In genomic region chr3:110814170-110815007, GRCh38 we compare ENCODE assay signal across 8 cellular contexts.
DNase-seq lines count a peak whose midpoint lies in the region; ATAC-seq and TF ChIP-seq lines count a peak whose summit lies in the region.

No MANE protein-coding gene starts in this region.

- no peaks in the 10 kb centered on the region for H3K27me3 ChIP-seq in neuronal stem cell (ENCODE audit: control insufficient read depth in 3 of 3, insufficient read depth in 3 of 3, low read depth in 1 of 3, low read length in 3 of 3)

- no peak overlapping the region for H3K4me2 ChIP-seq in neuronal stem cell (ENCODE audit: insufficient read depth, low read length, poor library complexity, severe bottlenecking)

- no CpG with 5 or more reads among the region's 5 CpGs for whole genome bisulfite sequencing in neuronal stem cell (ENCODE audit: extremely low coverage in 2 of 2, insufficient read length in 2 of 2, insufficient replicate concordance in 1 of 2), 2 donors

- DNase-seq in Calu3 (peak; percentile 62), neuronal stem cell (ENCODE audit: low spot score) (no peak), COLO668 (lab: John Stamatoyannopoulos, UW; ENCODE audit: unreplicated experiment) (no peak), retina (no peak), NCI-H2081 treated with DMSO at 0.1 percent for 48 hours (lab: John Stamatoyannopoulos, UW) (no peak)

- no peak overlapping the region for H2BK12ac ChIP-seq in neuronal stem cell (ENCODE audit: low read length)

- H3K4me1 ChIP-seq in neuronal stem cell (ENCODE audit: control insufficient read depth in 2 of 2, insufficient read depth in 1 of 2, low read depth in 1 of 2, low read length in 2 of 2) = peaks cover 4 to 5% of the 10 kb centered on the region in 2 donors

- H3K4me1 Mint-ChIP-seq in Calu3 (ENCODE audit: low read depth, unreplicated experiment) = peaks cover 44% of the 10 kb centered on the region
- peaks cover 9% of the 10 kb centered on the region for H3K4me1 Mint-ChIP-seq in activated T-helper 17 cell treated with anti-CD3 and anti-CD28 coated beads, Interleukin-2, amount 50 U/mL, for 72 hours

- H2BK5ac ChIP-seq in neuronal stem cell (ENCODE audit: low read length) = no peak overlapping the region

- H4K8ac ChIP-seq in neuronal stem cell (ENCODE audit: low read depth, low read length) = no peak overlapping the region

- peak overlapping the region; percentile 44 for H3K4me3 Mint-ChIP-seq in Calu3 (ENCODE audit: low read depth, unreplicated experiment)
- H3K4me3 Mint-ChIP-seq in activated T-helper 17 cell treated with anti-CD3 and anti-CD28 coated beads, Interleukin-2, amount 50 U/mL, for 72 hours = peak overlapping the region; percentile 60

- ATAC-seq in GM21390 (IDR thresholded peaks at IDR 0.05; ENCODE audit: unreplicated experiment) = peak; percentile 75
- peak; percentile 78 for ATAC-seq in HG03558 (IDR thresholded peaks at IDR 0.05; ENCODE audit: extremely low read depth, unreplicated experiment)
- ATAC-seq in activated T-helper 17 cell treated with anti-CD3 and anti-CD28 coated beads, Interleukin-2, amount 50 U/mL, for 72 hours (replicated peaks) = peak; percentile 86

- H3K9ac ChIP-seq in neuronal stem cell (ENCODE audit: low read depth, low read length, poor library complexity) = no peak overlapping the region

- H2BK15ac ChIP-seq in neuronal stem cell (ENCODE audit: low read length) = no peak overlapping the region

- H2AK5ac ChIP-seq in neuronal stem cell (ENCODE audit: low read depth, low read length) = no peak overlapping the region

- H3K9me3 Mint-ChIP-seq in Calu3 (ENCODE audit: low read depth, unreplicated experiment) = no peaks in the 10 kb centered on the region
- no peaks in the 10 kb centered on the region for H3K9me3 Mint-ChIP-seq in activated T-helper 17 cell treated with anti-CD3 and anti-CD28 coated beads, Interleukin-2, amount 50 U/mL, for 72 hours

- H3K18ac ChIP-seq in neuronal stem cell (ENCODE audit: low read length) = no peak overlapping the region

- no peaks in the 10 kb centered on the region for H3K36me3 Mint-ChIP-seq in Calu3 (ENCODE audit: insufficient read depth, unreplicated experiment)
- H3K36me3 Mint-ChIP-seq in activated T-helper 17 cell treated with anti-CD3 and anti-CD28 coated beads, Interleukin-2, amount 50 U/mL, for 72 hours (ENCODE audit: low read depth) = no peaks in the 10 kb centered on the region

- H3K27ac Mint-ChIP-seq in Calu3 (ENCODE audit: unreplicated experiment) = peak overlapping the region; percentile 89
- H3K27ac Mint-ChIP-seq in activated T-helper 17 cell treated with anti-CD3 and anti-CD28 coated beads, Interleukin-2, amount 50 U/mL, for 72 hours = peak overlapping the region; percentile 90

- TF ChIP-seq CTCF in Calu3 (IDR thresholded peaks at IDR 0.05; ENCODE audit: unreplicated experiment) = no peak

- H3K9me3 ChIP-seq in neuronal stem cell (replicated peaks in 1 of 2; ENCODE audit: control insufficient read depth in 2 of 2, insufficient read depth in 1 of 2, low read depth in 1 of 2, low read length in 2 of 2) = no peaks in the 10 kb centered on the region

- H3K27me3 Mint-ChIP-seq in Calu3 (ENCODE audit: unreplicated experiment) = no peaks in the 10 kb centered on the region
- H3K27me3 Mint-ChIP-seq in activated T-helper 17 cell treated with anti-CD3 and anti-CD28 coated beads, Interleukin-2, amount 50 U/mL, for 72 hours = peaks cover 16% of the 10 kb centered on the region

- no peak overlapping the region for H3K14ac ChIP-seq in neuronal stem cell (ENCODE audit: low read length)

- no peak overlapping the region for H2BK120ac ChIP-seq in neuronal stem cell (ENCODE audit: low read depth, low read length)

- no peaks in the 10 kb centered on the region for H3K36me3 ChIP-seq in neuronal stem cell (replicated peaks in 1 of 2; ENCODE audit: control insufficient read depth in 2 of 2, insufficient read depth in 2 of 2, low read length in 2 of 2)

- BruUV-seq in Calu3 (replicated peaks; lab: Mats Ljungman, UMichigan) = no TSS peak

- peak overlapping the region; percentile 51 for H2AFZ ChIP-seq in neuronal stem cell (ENCODE audit: low read length)

- CTCF ChIA-PET in Calu3 (lab: Charles Lee) = interaction anchor here (0.8 to 1.2 kb wide), 2 partner anchors 20 to 126 kb away, joined by 3 to 4 read pairs; no protein-coding TSS in a partner anchor

- intact Hi-C loops in Calu3 (cut with micrococcal nuclease; ENCODE audit: unreplicated experiment) = loop anchor here (5.0 kb wide), 1 partner anchor 263 kb away; no protein-coding TSS in a partner anchor

- no peak overlapping the region for H3K4ac ChIP-seq in neuronal stem cell (ENCODE audit: low read length)

- no peak overlapping the region for H3K23ac ChIP-seq in neuronal stem cell (ENCODE audit: low read depth, low read length, poor library complexity)

- H3K4me3 ChIP-seq in neuronal stem cell (ENCODE audit: low read length in 2 of 2) = no peak overlapping the region

- H3K27ac ChIP-seq in neuronal stem cell (replicated peaks; ENCODE audit: low read length) = peak overlapping the region; percentile 6

- no peaks in the 10 kb centered on the region for H3K79me1 ChIP-seq in neuronal stem cell (ENCODE audit: low read depth, low read length)

- H4K91ac ChIP-seq in neuronal stem cell (ENCODE audit: low read depth, low read length, poor library complexity) = no peak overlapping the region
